ENCODE assay signal across 8 cellular contexts in genomic region chr15:85494035-85494793, GRCh38.
DNase-seq lines count a peak whose midpoint lies in the region; ATAC-seq and TF ChIP-seq lines count a peak whose summit lies in the region.

No MANE protein-coding gene starts in this region.

- H3K9ac ChIP-seq in mammary epithelial cell (ENCODE audit: insufficient read depth, low read length) = no peak overlapping the region

- intact Hi-C loops in mammary epithelial cell (cut with micrococcal nuclease) (no loop called here), lower lobe of right lung (cut with DNase I) (no loop called here)

- H3K9me3 ChIP-seq in mammary epithelial cell (replicated peaks; ENCODE audit: insufficient read depth, low read length) = no peaks in the 10 kb centered on the region
- H3K9me3 ChIP-seq in lower lobe of right lung = no peaks in the 10 kb centered on the region
- H3K9me3 ChIP-seq in SJCRH30 (replicated peaks) = no peaks in the 10 kb centered on the region

- dilution Hi-C loops in mammary epithelial cell (cut with HindIII; ENCODE audit: low sequenced_read_pairs) = no loop called here

- TSS peak; percentile 33 for BruUV-seq in mammary epithelial cell (replicated peaks; lab: Mats Ljungman, UMichigan)

- no peaks in the 10 kb centered on the region for H3K36me3 ChIP-seq in mammary epithelial cell (ENCODE audit: insufficient read depth, low read length)
- H3K36me3 ChIP-seq in lower lobe of right lung = no peaks in the 10 kb centered on the region
- H3K36me3 ChIP-seq in SJCRH30 = peaks cover 6% of the 10 kb centered on the region; the same call in 1 of the 2 replicates

- TF ChIP-seq CTCF in AG04449 (IDR thresholded peaks at IDR 0.05; ENCODE audit: insufficient read depth, low read length, missing control alignments) = no peak
- no peak for TF ChIP-seq CTCF in mammary epithelial cell (conservative IDR thresholded peaks at IDR 0.05 in 1 of 2, IDR thresholded peaks at IDR 0.05 in 1 of 2; ENCODE audit: extremely low read depth in 1 of 2, insufficient read depth in 1 of 2, low read depth in 1 of 2, low read length in 2 of 2)
- TF ChIP-seq CTCF in lower lobe of right lung (IDR thresholded peaks at IDR 0.05) = no peak

- H3K79me2 ChIP-seq in mammary epithelial cell (ENCODE audit: insufficient read depth, low read length) = peaks cover 93% of the 10 kb centered on the region

- POLR2A ChIA-PET in AG04449 (lab: Yijun Ruan, JAX) = interaction anchor here (0.6 to 0.7 kb wide), 2 partner anchors 97 to 921 kb away, joined by 3 read pairs; no protein-coding TSS in a partner anchor

- WGBS in mammary epithelial cell (ENCODE audit: low coverage, missing lambda C conversion rate) = 48% methylated on average over 5 of the region's 5 CpGs

- ATAC-seq in HG03442 (IDR thresholded peaks at IDR 0.05; ENCODE audit: unreplicated experiment) = peak; percentile 53
- ATAC-seq in lower lobe of right lung = peak; percentile 86 to 89

- H3K4me3 ChIP-seq in AG04449 (ENCODE audit: low read depth, low read length) (no peak overlapping the region), mammary epithelial cell (replicated peaks in 1 of 3; ENCODE audit: insufficient read depth in 1 of 3, low read depth in 2 of 3, low read length in 3 of 3) (no peak overlapping the region), lower lobe of right lung (no peak overlapping the region), SJCRH30 (no peak overlapping the region)

- CTCF ChIA-PET in AG04449 (lab: Yijun Ruan, JAX) (interaction anchor here (0.6 to 10.6 kb wide), 5 partner anchors 9 to 244 kb away, joined by 3 to 146 read pairs (median 4); no protein-coding TSS in a partner anchor), mammary epithelial cell (lab: Charles Lee; ENCODE audit: low non-redundant PET) (no interaction called here)

- H4K20me1 ChIP-seq in mammary epithelial cell (ENCODE audit: insufficient read depth, low read length) = no peaks in the 10 kb centered on the region

- DNase-seq in AG04449 (ENCODE audit: low read depth, low spot score) = peak; percentile 46
- peak; percentile 95 for DNase-seq in mammary epithelial cell
- DNase-seq in lower lobe of right lung = no peak
- DNase-seq in NCI-H1694 treated with DMSO at 0.1 percent for 48 hours (lab: John Stamatoyannopoulos, UW) = no peak
- no peak for DNase-seq in DMS114 treated with DMSO at 0.1 percent for 48 hours (lab: John Stamatoyannopoulos, UW; ENCODE audit: unreplicated experiment)
- DNase-seq in SJCRH30 = no peak
- no peak for DNase-seq in activated naive CD4-positive, alpha-beta T cell treated with anti-CD3 and anti-CD28 coated beads, Interleukin-2, amount 50 U/mL, for 16 hours

- H3K4me1 ChIP-seq in mammary epithelial cell (ENCODE audit: insufficient read depth, low read length) = peaks cover 23% of the 10 kb centered on the region
- peaks cover 71% of the 10 kb centered on the region for H3K4me1 ChIP-seq in lower lobe of right lung
- peaks cover 23% of the 10 kb centered on the region for H3K4me1 ChIP-seq in SJCRH30

- in situ Hi-C loops in mammary epithelial cell (cut with MboI; ENCODE audit: low sequenced_read_pairs in 2 of 2) = loop anchor here in 1 of 2 donors (25.0 kb wide), 1 partner anchor 182 kb away; no protein-coding TSS in a partner anchor

- peak overlapping the region; percentile 86 for H3K27ac ChIP-seq in mammary epithelial cell (ENCODE audit: insufficient read depth, low read depth, low read length)
- peak overlapping the region; percentile 51 for H3K27ac ChIP-seq in lower lobe of right lung
- H3K27ac ChIP-seq in SJCRH30 = no peak overlapping the region

- H3K27me3 ChIP-seq in mammary epithelial cell (ENCODE audit: insufficient read depth, low read length) (no peaks in the 10 kb centered on the region), lower lobe of right lung (ENCODE audit: low read depth) (no peaks in the 10 kb centered on the region), SJCRH30 (no peaks in the 10 kb centered on the region)

- H2AFZ ChIP-seq in mammary epithelial cell (ENCODE audit: low read depth, low read length) = no peak overlapping the region

- H3K4me2 ChIP-seq in mammary epithelial cell (ENCODE audit: insufficient read depth, low read depth, low read length) = peak overlapping the region; percentile 43

Comparison
In these comparisons a context has a peak if more than half of its experiments do, and no peak if none do; other contexts are left out.
1. DNase-seq: peak in AG04449 (single experiment) and mammary epithelial cell (single experiment); none in lower lobe of right lung (single experiment), NCI-H1694 treated with DMSO at 0.1 percent for 48 hours (single experiment), DMS114 treated with DMSO at 0.1 percent for 48 hours (single experiment), SJCRH30 (0 of 2) and activated naive CD4-positive, alpha-beta T cell treated with anti-CD3 and anti-CD28 coated beads, Interleukin-2, amount 50 U/mL, for 16 hours (single experiment).